Comparison of ENCODE assay signal across 8 cellular contexts in the genomic region with DNA sequence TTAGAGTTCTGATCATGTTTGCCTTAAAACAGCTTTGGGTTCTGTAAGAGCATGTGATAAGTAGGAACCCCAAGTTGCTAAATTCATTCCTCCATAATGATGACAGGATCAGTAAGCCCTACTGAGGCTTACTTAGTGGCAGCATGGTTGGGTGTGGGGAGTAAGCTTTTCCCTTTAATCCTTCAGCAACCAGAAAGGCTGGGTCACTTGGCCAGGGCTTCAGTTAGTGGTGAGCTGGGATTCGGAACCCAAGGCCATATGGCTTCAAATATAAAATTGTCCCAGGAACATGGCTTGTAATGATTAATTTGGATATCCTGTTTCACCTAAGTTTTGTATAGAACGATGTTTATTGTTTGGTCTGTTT. TPM values are rescaled to one million over a fixed set of nuclear protein-coding genes. Genes with fewer than 3 reads are reported as not detected.
DNase-seq lines count a peak whose midpoint lies in the region; ATAC-seq and TF ChIP-seq lines count a peak whose summit lies in the region.

No MANE protein-coding gene starts in this region.

- H3K27me3 ChIP-seq in DND-41 (ENCODE audit: insufficient read depth, low read length, poor library complexity) (no peaks in the 10 kb centered on the region), HUES6 (ENCODE audit: control insufficient read depth, insufficient read depth, low read length) (peaks cover 30% of the 10 kb centered on the region)

- ATAC-seq in DND-41 (ENCODE audit: insufficient read depth, low read depth) (peak; percentile 19; the same call in 2 of the 3 replicates), GM21381 (IDR thresholded peaks at IDR 0.05; ENCODE audit: unreplicated experiment) (peak; percentile 15)

- peak overlapping the region; percentile 68 to 76 for H3K4me3 ChIP-seq in DND-41 (ENCODE audit: low read depth in 1 of 2, low read length in 2 of 2)
- H3K4me3 ChIP-seq in HUES6 (ENCODE audit: low read depth, low read length) = peak overlapping the region; percentile 85
- peak overlapping the region; percentile 62 for H3K4me3 ChIP-seq in astrocyte of the cerebellum (ENCODE audit: low read depth, low read length)

- H3K4me1 ChIP-seq in DND-41 (ENCODE audit: insufficient read depth, low read length) = peaks cover 30% of the 10 kb centered on the region
- no peaks in the 10 kb centered on the region for H3K4me1 ChIP-seq in HUES6 (ENCODE audit: control insufficient read depth, insufficient read depth, low read length)

- DNase-seq in DND-41 (peak; percentile 19), astrocyte of the cerebellum (ENCODE audit: low read depth) (no peak), iris pigment epithelial cell (ENCODE audit: low read depth) (peak; percentile 9), OCI-M2 (lab: John Stamatoyannopoulos, UW; ENCODE audit: unreplicated experiment) (no peak), hypothalamus (lab: John Stamatoyannopoulos, UW) (no peak)

- H3K9me3 ChIP-seq in DND-41 (ENCODE audit: insufficient read depth, low read length, severe bottlenecking) (no peaks in the 10 kb centered on the region), HUES6 (ENCODE audit: control insufficient read depth, insufficient read depth, low read depth, low read length) (no peaks in the 10 kb centered on the region)

- H3K4me2 ChIP-seq in DND-41 (ENCODE audit: insufficient read depth, low read length) = peak overlapping the region; percentile 82

- no peaks in the 10 kb centered on the region for H4K20me1 ChIP-seq in DND-41 (ENCODE audit: insufficient read depth, low read length)

- peak overlapping the region; percentile 97 for H2AFZ ChIP-seq in DND-41 (ENCODE audit: low read depth, low read length)

- H3K36me3 ChIP-seq in DND-41 (ENCODE audit: insufficient read depth, low read length) (peaks cover 14% of the 10 kb centered on the region), HUES6 (ENCODE audit: control insufficient read depth, insufficient read depth, low read length) (peaks cover 4% of the 10 kb centered on the region; the same call in 1 of the 2 replicates)

- in situ Hi-C loops in astrocyte of the cerebellum (cut with HindIII; ENCODE audit: low sequenced_read_pairs) = no loop called here

- TF ChIP-seq CTCF in DND-41 (IDR thresholded peaks at IDR 0.05; ENCODE audit: borderline replicate concordance, extremely low read depth, low read length, poor library complexity, severe bottlenecking) = no peak
- no peak for TF ChIP-seq CTCF in astrocyte of the cerebellum (IDR thresholded peaks at IDR 0.05; ENCODE audit: low read depth, low read length, missing control alignments)

- H3K9ac ChIP-seq in DND-41 (ENCODE audit: low read depth, low read length) = peak overlapping the region; percentile 93
- peak overlapping the region; percentile 90 for H3K9ac ChIP-seq in HUES6 (ENCODE audit: low read length)

- peaks cover 30% of the 10 kb centered on the region for H3K79me2 ChIP-seq in DND-41 (ENCODE audit: insufficient read depth, low read length)

- H3K27ac ChIP-seq in DND-41 (ENCODE audit: low read length) (peak overlapping the region; percentile 96), HUES6 (ENCODE audit: low read depth, low read length) (no peak overlapping the region), temporal lobe (ENCODE audit: low read depth, low read length) (peak overlapping the region; percentile 44)

RNA-seq across cellular contexts. Expression of a gene that starts 0.8 kb away (rescaled TPM):
- total RNA-seq in temporal lobe = 2.2 TPM

Comparison
In these comparisons a context has a peak if more than half of its experiments do, and no peak if none do; other contexts are left out.
1. DNase-seq: peak in DND-41 (single experiment) and iris pigment epithelial cell (single experiment); none in astrocyte of the cerebellum (single experiment), OCI-M2 (single experiment) and hypothalamus (0 of 51).
2. Peak in every context shown above with its lines, with median percentiles within 50 percentile points of each other: H3K4me3 ChIP-seq.